In genomic region chr14:93231129-93231979, GRCh38 we compare ENCODE assay signal across 8 cellular contexts. TPM values are rescaled to one million over a fixed set of nuclear protein-coding genes. Genes with fewer than 3 reads are reported as not detected.
DNase-seq lines count a peak whose midpoint lies in the region; ATAC-seq and TF ChIP-seq lines count a peak whose summit lies in the region.

No MANE protein-coding gene starts in this region.

- POLR2A ChIA-PET in HEK293 (lab: Yijun Ruan, JAX): interaction anchor here (0.8 kb wide), 1 partner anchor 24 kb away, joined by 3 read pairs; the partner anchor contains the start of genes GON7 and UBR7

- no peak overlapping the region for H3K4me2 ChIP-seq in neural progenitor cell

- H3K27me3 ChIP-seq in neural progenitor cell: no peaks in the 10 kb centered on the region

- H3K4me1 ChIP-seq in HEK293 (ENCODE audit: control insufficient read depth, insufficient read depth, low read length) (0 out of 2 replicates have a peak, but pooled peaks cover 3% of the 10 kb centered on the region), neural progenitor cell (no peaks in the 10 kb centered on the region)

- H3K27me3 Mint-ChIP-seq in neural progenitor cell (ENCODE audit: insufficient read depth, low read depth): no peaks in the 10 kb centered on the region

- H3K9me3 Mint-ChIP-seq in activated naive CD4-positive, alpha-beta T cell treated with anti-CD3 and anti-CD28 coated beads, Interleukin-2, amount 50 U/mL, for 72 hours: no peaks in the 10 kb centered on the region
- no peaks in the 10 kb centered on the region for H3K9me3 Mint-ChIP-seq in neural progenitor cell

- DNase-seq in ACHN: peak; percentile 59
- no peak for DNase-seq in activated naive CD4-positive, alpha-beta T cell treated with anti-CD3 and anti-CD28 coated beads, Interleukin-2, amount 50 U/mL, for 72 hours (ENCODE audit: low spot score in 2 of 2)
- DNase-seq in hypothalamus (lab: John Stamatoyannopoulos, UW): peak in 37 of 51 donors; percentile 5 to 67 (median 35)
- peak; percentile 9 for DNase-seq in stimulated activated naive CD8-positive, alpha-beta T cell treated with anti-CD3 and anti-CD28 coated beads, Interleukin-15, Interleukin-2, amounts not matched to agents 100 U/mL and 50 U/mL, for 24 hours
- DNase-seq in neural progenitor cell (ENCODE audit: low spot score): no peak

- peaks cover 3% of the 10 kb centered on the region for H3K4me1 Mint-ChIP-seq in neural progenitor cell

- peak overlapping the region; percentile 21 for H3K4me3 ChIP-seq in HEK293 (ENCODE audit: low read depth, low read length)
- H3K4me3 ChIP-seq in neural progenitor cell: no peak overlapping the region

- H3K27ac Mint-ChIP-seq in activated naive CD4-positive, alpha-beta T cell treated with anti-CD3 and anti-CD28 coated beads, Interleukin-2, amount 50 U/mL, for 72 hours: peak overlapping the region in 1 of 2 donors; percentile 52
- no peak overlapping the region for H3K27ac Mint-ChIP-seq in neural progenitor cell

- CTCF ChIA-PET in HEK293 (lab: Yijun Ruan, JAX): interaction anchor here (0.6 kb wide), 1 partner anchor 26 kb away, joined by 3 read pairs; no protein-coding TSS in a partner anchor

- no peak for TF ChIP-seq CTCF in HEK293 (tag by site-specific recombination; IDR thresholded peaks at IDR 0.05)
- TF ChIP-seq CTCF in neural progenitor cell (IDR thresholded peaks at IDR 0.05): no peak

- H3K9ac ChIP-seq in neural progenitor cell: no peak overlapping the region

- H3K36me3 ChIP-seq in HEK293 (ENCODE audit: control insufficient read depth in 2 of 2, insufficient read depth in 1 of 2, low read length in 2 of 2) (peaks cover 11 to 30% of the 10 kb centered on the region in 2 experiments), neural progenitor cell (no peaks in the 10 kb centered on the region)

- H3K27ac ChIP-seq in HEK293 (ENCODE audit: extremely low read depth, low read depth, low read length): no peak overlapping the region; the same call in 1 of the 2 replicates
- no peak overlapping the region for H3K27ac ChIP-seq in neural progenitor cell

- in situ Hi-C loops in ACHN (cut with HindIII; ENCODE audit: low pct_ligation_motif_present, low pct_unique_long_range_greater_than_20kb, low sequenced_read_pairs): no loop called here

- H3F3A ChIP-seq in neural progenitor cell (ENCODE audit: low read depth): no peaks in the 10 kb centered on the region

- no peaks in the 10 kb centered on the region for H3K79me2 ChIP-seq in neural progenitor cell (ENCODE audit: low read depth)

- peak; percentile 35 to 52 for ATAC-seq in activated naive CD4-positive, alpha-beta T cell treated with anti-CD3 and anti-CD28 coated beads, Interleukin-2, amount 50 U/mL, for 72 hours
- no peak for ATAC-seq in stimulated activated naive CD8-positive, alpha-beta T cell treated with anti-CD3 and anti-CD28 coated beads, Interleukin-15, Interleukin-2, amounts not matched to agents 100 U/mL and 50 U/mL, for 24 hours
- no peak for ATAC-seq in GM19452 (IDR thresholded peaks at IDR 0.05; ENCODE audit: unreplicated experiment)
- ATAC-seq in HG03039 (IDR thresholded peaks at IDR 0.05; ENCODE audit: unreplicated experiment): no peak

- H2AFZ ChIP-seq in neural progenitor cell (replicated peaks): no peak overlapping the region

- H3K4me3 Mint-ChIP-seq in neural progenitor cell: no peak overlapping the region

- no peaks in the 10 kb centered on the region for H4K20me1 ChIP-seq in neural progenitor cell (ENCODE audit: low read depth)

- H3K9me3 ChIP-seq in HEK293 (ENCODE audit: control insufficient read depth, insufficient read depth, low read depth, low read length) (no peaks in the 10 kb centered on the region), neural progenitor cell (ENCODE audit: low read depth) (no peaks in the 10 kb centered on the region)

- H3K36me3 Mint-ChIP-seq in activated naive CD4-positive, alpha-beta T cell treated with anti-CD3 and anti-CD28 coated beads, Interleukin-2, amount 50 U/mL, for 72 hours: peaks cover 12 to 14% of the 10 kb centered on the region in 2 donors
- peaks cover 14% of the 10 kb centered on the region for H3K36me3 Mint-ChIP-seq in neural progenitor cell

TF ChIP-seq in HEK293, 187 proteins besides CTCF, POLR2A, EP300 and RAD21:
- peak; percentile 70 for TF ChIP-seq EGR2 (tag by site-specific recombination; IDR thresholded peaks at IDR 0.05; ENCODE audit: low read depth)
- peak; percentile 74 for TF ChIP-seq ZFHX2 (tag by site-specific recombination; conservative IDR thresholded peaks at IDR 0.05)
- no peak for TF ChIP-seq ZNF433 (tag by site-specific recombination; IDR thresholded peaks at IDR 0.05; ENCODE audit: low read depth)
- 0 out of 2 replicates have a peak, but pooled peaks have one; percentile 2 for TF ChIP-seq PATZ1 (tag by site-specific recombination; IDR thresholded peaks at IDR 0.05)

RNA-seq across cellular contexts. Expression of gene UBR7, which starts 24.3 kb away (rescaled TPM):
- 10 to 100 TPM; 35.4 to 75.8 TPM for total RNA-seq in activated naive CD4-positive, alpha-beta T cell treated with anti-CD3 and anti-CD28 coated beads, Interleukin-2, amount 50 U/mL, for 72 hours
- 47.6 and 55.7 TPM in 2 replicates for total RNA-seq in neural progenitor cell (ENCODE audit: low replicate concordance)

RNA-seq across cellular contexts. Expression of gene GON7, which starts 24.5 kb away (rescaled TPM):
- 10 to 100 TPM in 1 of 2 donors, 1 to 10 TPM in 1; 4.1 to 13.8 TPM for total RNA-seq in activated naive CD4-positive, alpha-beta T cell treated with anti-CD3 and anti-CD28 coated beads, Interleukin-2, amount 50 U/mL, for 72 hours
- total RNA-seq in neural progenitor cell (ENCODE audit: low replicate concordance): 11.2 and 24.6 TPM in 2 replicates

RNA-seq across cellular contexts. Expression of gene LYSET, which starts 46.2 kb away (rescaled TPM):
- total RNA-seq in activated naive CD4-positive, alpha-beta T cell treated with anti-CD3 and anti-CD28 coated beads, Interleukin-2, amount 50 U/mL, for 72 hours: 10 to 100 TPM; 10.1 to 10.5 TPM
- 16.1 and 17.2 TPM in 2 replicates for total RNA-seq in neural progenitor cell (ENCODE audit: low replicate concordance)

RNA-seq across cellular contexts. Expression of gene MOAP1, which starts 46.7 kb away (rescaled TPM):
- 10 to 100 TPM; 14.9 to 19.8 TPM for total RNA-seq in activated naive CD4-positive, alpha-beta T cell treated with anti-CD3 and anti-CD28 coated beads, Interleukin-2, amount 50 U/mL, for 72 hours
- 26.9 and 34.6 TPM in 2 replicates for total RNA-seq in neural progenitor cell (ENCODE audit: low replicate concordance)

Comparison
In these comparisons a context has a peak if more than half of its experiments do, and no peak if none do; other contexts are left out.
1. DNase-seq: peak in ACHN (single experiment), hypothalamus (37 of 51) and stimulated activated naive CD8-positive, alpha-beta T cell treated with anti-CD3 and anti-CD28 coated beads, Interleukin-15, Interleukin-2, amounts not matched to agents 100 U/mL and 50 U/mL, for 24 hours (single experiment); none in activated naive CD4-positive, alpha-beta T cell treated with anti-CD3 and anti-CD28 coated beads, Interleukin-2, amount 50 U/mL, for 72 hours (0 of 2) and neural progenitor cell (single experiment).
2. ATAC-seq: peak in activated naive CD4-positive, alpha-beta T cell treated with anti-CD3 and anti-CD28 coated beads, Interleukin-2, amount 50 U/mL, for 72 hours (2 of 2); none in stimulated activated naive CD8-positive, alpha-beta T cell treated with anti-CD3 and anti-CD28 coated beads, Interleukin-15, Interleukin-2, amounts not matched to agents 100 U/mL and 50 U/mL, for 24 hours (single experiment), GM19452 (single experiment) and HG03039 (single experiment).